ENCODE assay signal across 19 cellular contexts in the genomic region with DNA sequence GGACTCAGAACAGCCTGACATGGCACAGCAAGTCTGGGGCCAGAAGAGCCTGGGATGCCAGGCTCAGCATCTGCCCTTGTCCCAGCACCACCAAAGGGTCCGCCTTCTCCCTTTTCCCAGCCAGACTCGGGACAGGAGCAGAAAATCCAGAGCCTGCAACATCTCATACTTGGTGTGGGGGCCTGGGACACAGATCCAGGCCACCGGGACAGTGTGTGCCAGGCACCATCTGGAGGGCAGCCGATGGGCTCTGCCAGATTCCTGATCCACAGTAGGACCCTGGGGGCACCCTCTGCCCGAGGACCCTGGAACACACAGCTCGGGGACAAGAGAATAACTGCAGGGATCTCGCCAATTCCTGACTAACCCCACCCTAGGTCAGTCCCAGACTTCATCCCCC.
DNase-seq lines count a peak whose midpoint lies in the region; ATAC-seq and TF ChIP-seq lines count a peak whose summit lies in the region.
"Had no signal": no experiment of that assay in that cellular context is flagged by ENCODE, and none has a peak within 500 bp of the region (broad histone marks: within the 10 kb centered on the region; RNA-seq: fewer than 3 reads in every experiment).

No MANE protein-coding gene starts in this region.

- no peak overlapping the region for H3K9ac ChIP-seq in neural progenitor cell
- H3K9ac ChIP-seq: GM23248 had no signal

- TF ChIP-seq CTCF in right atrium auricular region (IDR thresholded peaks at IDR 0.05) (no peak), neural progenitor cell (IDR thresholded peaks at IDR 0.05) (no peak)

- no peak overlapping the region for H3K27ac ChIP-seq in right atrium auricular region
- H3K27ac ChIP-seq in neural progenitor cell, result peak overlapping the region; percentile 46
- H3K27ac ChIP-seq: 22Rv1, GM23248 had no signal

- peaks cover 78% of the 10 kb centered on the region for H3K79me2 ChIP-seq in neural progenitor cell (ENCODE audit: low read depth)

- H3K4me3 Mint-ChIP-seq in neural progenitor cell, result no peak overlapping the region
- H3K4me3 Mint-ChIP-seq: B cell; CD4-positive, alpha-beta memory T cell; H9; HFFc6 had no signal

- no peak overlapping the region for H3K27ac Mint-ChIP-seq in neural progenitor cell
- H3K27ac Mint-ChIP-seq: B cell; CD4-positive, alpha-beta memory T cell; HFFc6 had no signal

- peaks cover under 1% of the 10 kb centered on the region for H3K36me3 Mint-ChIP-seq in neural progenitor cell
- H3K36me3 Mint-ChIP-seq: CD4-positive, alpha-beta memory T cell had no signal

- no peaks in the 10 kb centered on the region for H3K4me1 ChIP-seq in right atrium auricular region
- peaks cover 60% of the 10 kb centered on the region for H3K4me1 ChIP-seq in neural progenitor cell

- no peak overlapping the region for H2AFZ ChIP-seq in neural progenitor cell (replicated peaks)
- H2AFZ ChIP-seq: GM23248 had no signal

- H3K27me3 Mint-ChIP-seq in neural progenitor cell (ENCODE audit: insufficient read depth, low read depth), result peaks cover 3% of the 10 kb centered on the region

- no peak overlapping the region for H3K4me3 ChIP-seq in right atrium auricular region
- H3K4me3 ChIP-seq in neural progenitor cell, result no peak overlapping the region
- H3K4me3 ChIP-seq: GM23248 had no signal

- peaks cover 25% of the 10 kb centered on the region for H3F3A ChIP-seq in neural progenitor cell (ENCODE audit: low read depth)

- H3K9me3 ChIP-seq in right atrium auricular region (no peaks in the 10 kb centered on the region), neural progenitor cell (ENCODE audit: low read depth) (no peaks in the 10 kb centered on the region)

- intact Hi-C loops in Right ventricle myocardium inferior (cut with DNase I), result no loop called here

- H3K4me1 Mint-ChIP-seq in neural progenitor cell, result peaks cover 46% of the 10 kb centered on the region
- H3K4me1 Mint-ChIP-seq: B cell; CD4-positive, alpha-beta memory T cell had no signal

- no peaks in the 10 kb centered on the region for H3K36me3 ChIP-seq in right atrium auricular region
- no peaks in the 10 kb centered on the region for H3K36me3 ChIP-seq in neural progenitor cell

- ATAC-seq in Right ventricle myocardium inferior (no peak), SK-N-SH treated with all-trans-retinoic acid at 6 μM for 48 hours (no peak; the same call in 2 of the 3 replicates), GM19395 (IDR thresholded peaks at IDR 0.05; ENCODE audit: unreplicated experiment) (no peak)

- DNase-seq in Right ventricle myocardium inferior (ENCODE audit: missing footprints), result peak; percentile 33
- DNase-seq in right atrium auricular region (ENCODE audit: low spot score), result no peak
- no peak for DNase-seq in neural progenitor cell (ENCODE audit: low spot score)
- DNase-seq in SKM-1 (lab: John Stamatoyannopoulos, UW; ENCODE audit: unreplicated experiment), result no peak
- DNase-seq in NCI-H2227 treated with DMSO at 0.1 percent for 48 hours (lab: John Stamatoyannopoulos, UW), result no peak
- DNase-seq: C1 segment of cervical spinal cord; Calu3; CD4-positive, alpha-beta memory T cell; COR-L47; DMS53; DMS79 treated with DMSO at 0.1 percent for 48 hours; GF-D8; GM23248; H9; HFFc6 had no signal

- H4K20me1 ChIP-seq in neural progenitor cell (ENCODE audit: low read depth), result peaks cover 96% of the 10 kb centered on the region

- H3K4me2 ChIP-seq in neural progenitor cell, result peak overlapping the region; percentile 48

- H3K27me3 ChIP-seq in right atrium auricular region (no peaks in the 10 kb centered on the region), neural progenitor cell (no peaks in the 10 kb centered on the region)

- no peaks in the 10 kb centered on the region for H3K9me3 Mint-ChIP-seq in neural progenitor cell
- H3K9me3 Mint-ChIP-seq: CD4-positive, alpha-beta memory T cell; H9; HFFc6 had no signal

TF ChIP-seq in SK-N-SH treated with all-trans-retinoic acid at 6 μM for 48 hours, 23 proteins besides CTCF, POLR2A, EP300 and RAD21:
- TF ChIP-seq ZC3H10 (CRISPR knock-in tag; IDR thresholded peaks at IDR 0.05) (no peak), TCF4 (CRISPR knock-in tag; IDR thresholded peaks at IDR 0.05; ENCODE audit: borderline replicate concordance) (peak; percentile 28; the same call in 1 of the 2 replicates)
